Comparison of ENCODE assay signal across 2 cellular contexts in genomic region chr19:38717051-38717450, GRCh38.
TF ChIP-seq lines count a peak whose summit lies in the region.

No MANE protein-coding gene starts in this region.

TF ChIP-seq in IMR-90, 13 proteins besides CTCF, POLR2A, EP300 and RAD21:
- TF ChIP-seq NFE2L2 (IDR thresholded peaks at IDR 0.05; ENCODE audit: low read depth, low read length) (no peak), MAFK (IDR thresholded peaks at IDR 0.05; ENCODE audit: low read depth, low read length) (no peak), USF2 (IDR thresholded peaks at IDR 0.05; ENCODE audit: low read depth, low read length) (no peak), CHD1 (IDR thresholded peaks at IDR 0.05; ENCODE audit: low read depth, low read length) (no peak), FOS (IDR thresholded peaks at IDR 0.05; ENCODE audit: low read depth, low read length) (no peak), MXI1 (IDR thresholded peaks at IDR 0.05; ENCODE audit: borderline replicate concordance, low read depth, low read length) (no peak), ELK1 (IDR thresholded peaks at IDR 0.05; ENCODE audit: borderline replicate concordance, low read depth, low read length) (no peak), RCOR1 (IDR thresholded peaks at IDR 0.05; ENCODE audit: insufficient replicate concordance, low read length) (no peak), RFX5 (IDR thresholded peaks at IDR 0.05; ENCODE audit: low read depth, low read length) (no peak), SMC3 (IDR thresholded peaks at IDR 0.05; ENCODE audit: low read depth, low read length) (no peak), BHLHE40 (IDR thresholded peaks at IDR 0.05; ENCODE audit: low read depth, low read length) (no peak), MAZ (IDR thresholded peaks at IDR 0.05; ENCODE audit: borderline replicate concordance, low read depth, low read length) (no peak), CEBPB (IDR thresholded peaks at IDR 0.05; ENCODE audit: low read depth, low read length) (no peak)

TF ChIP-seq in K562, 482 proteins besides CTCF, POLR2A, EP300 and RAD21:
- TF ChIP-seq GABPB2 (CRISPR knock-in tag; conservative IDR thresholded peaks at IDR 0.05) = no peak
- no peak for TF ChIP-seq DEAF1 (CRISPR knock-in tag; IDR thresholded peaks at IDR 0.05)
- TF ChIP-seq PPARD (CRISPR knock-in tag; IDR thresholded peaks at IDR 0.05) = no peak
- TF ChIP-seq MAX (CRISPR knock-in tag; IDR thresholded peaks at IDR 0.05) = peak; percentile 18; the same call in 1 of the 2 replicates
- TF ChIP-seq TEAD4 (IDR thresholded peaks at IDR 0.05; ENCODE audit: low read length) = no peak
- TF ChIP-seq TEAD4 (CRISPR knock-in tag; IDR thresholded peaks at IDR 0.05; ENCODE audit: borderline replicate concordance) = no peak
- no peak for TF ChIP-seq ERF (CRISPR knock-in tag; IDR thresholded peaks at IDR 0.05)
- TF ChIP-seq NFXL1 (CRISPR knock-in tag; IDR thresholded peaks at IDR 0.05) = no peak
- TF ChIP-seq RBM22 (IDR thresholded peaks at IDR 0.05; ENCODE audit: low read depth, low read length, poor library complexity, severe bottlenecking) = peak; percentile 44
- no peak for TF ChIP-seq LEF1 (IDR thresholded peaks at IDR 0.05)
- TF ChIP-seq POLR2G (IDR thresholded peaks at IDR 0.05; ENCODE audit: low read depth, low read length) = peak; percentile 40
- TF ChIP-seq ZMIZ1 (IDR thresholded peaks at IDR 0.05; ENCODE audit: low read depth in 2 of 2, low read length in 2 of 2) = no peak
- TF ChIP-seq RERE (CRISPR knock-in tag; IDR thresholded peaks at IDR 0.05; ENCODE audit: borderline replicate concordance) = no peak
- no peak for TF ChIP-seq ZBTB9 (CRISPR knock-in tag; IDR thresholded peaks at IDR 0.05)
